Comparison of ENCODE assay signal across 12 cellular contexts in genomic region chr21:17921579-17922530, GRCh38.
DNase-seq lines count a peak whose midpoint lies in the region; ATAC-seq and TF ChIP-seq lines count a peak whose summit lies in the region.
"Had no signal": no experiment of that assay in that cellular context is flagged by ENCODE, and none has a peak within 500 bp of the region (broad histone marks: within the 10 kb centered on the region; RNA-seq: fewer than 3 reads in every experiment).

No MANE protein-coding gene starts in this region.

- ATAC-seq in esophagus mucosa (peak; percentile 94), HG02840 (IDR thresholded peaks at IDR 0.05; ENCODE audit: low FRiP score, unreplicated experiment) (no peak), HG03095 (IDR thresholded peaks at IDR 0.05; ENCODE audit: unreplicated experiment) (no peak)

- intact Hi-C loops in prostate gland (cut with DNase I): no loop called here

- H3K9me3 ChIP-seq in prostate gland: no peaks in the 10 kb centered on the region

- no peaks in the 10 kb centered on the region for H3K36me3 ChIP-seq in prostate gland

- TF ChIP-seq POLR2A in prostate gland (IDR thresholded peaks at IDR 0.05): no peak

- H3K27ac ChIP-seq in prostate gland: no peak overlapping the region
- H3K27ac ChIP-seq: coronary artery had no signal

- WGBS in prostate gland: 52% methylated on average over 2 of the region's 2 CpGs

- H3K27me3 ChIP-seq in prostate gland (replicated peaks; ENCODE audit: insufficient read depth): no peaks in the 10 kb centered on the region

- DNase-seq in GM04504 (ENCODE audit: low read depth) (peak; percentile 76), NCI-H82 treated with DMSO at 0.1 percent for 48 hours (lab: John Stamatoyannopoulos, UW; ENCODE audit: unreplicated experiment) (peak; percentile 86), prostate gland (ENCODE audit: low spot score) (peak; percentile 15), SHP77 treated with DMSO at 0.1 percent for 48 hours (lab: John Stamatoyannopoulos, UW) (no peak), GDM1 (lab: John Stamatoyannopoulos, UW) (no peak)
- DNase-seq: activated T-cell treated with anti-CD3 and anti-CD28 coated beads for 4 hours, Calu3, H7 had no signal

- no peak overlapping the region for H3K4me3 ChIP-seq in prostate gland
- H3K4me3 ChIP-seq: coronary artery had no signal

- no peak for TF ChIP-seq CTCF in prostate gland (IDR thresholded peaks at IDR 0.05)

- H3K4me1 ChIP-seq in prostate gland (replicated peaks): no peaks in the 10 kb centered on the region

Comparison
In these comparisons a context has a peak if more than half of its experiments do, and no peak if none do; other contexts are left out.
1. DNase-seq: peak in GM04504 (single experiment), NCI-H82 treated with DMSO at 0.1 percent for 48 hours (single experiment) and prostate gland (single experiment); none in SHP77 treated with DMSO at 0.1 percent for 48 hours (single experiment) and GDM1 (single experiment).